Comparison of ENCODE assay signal across 9 cellular contexts in the genomic region with DNA sequence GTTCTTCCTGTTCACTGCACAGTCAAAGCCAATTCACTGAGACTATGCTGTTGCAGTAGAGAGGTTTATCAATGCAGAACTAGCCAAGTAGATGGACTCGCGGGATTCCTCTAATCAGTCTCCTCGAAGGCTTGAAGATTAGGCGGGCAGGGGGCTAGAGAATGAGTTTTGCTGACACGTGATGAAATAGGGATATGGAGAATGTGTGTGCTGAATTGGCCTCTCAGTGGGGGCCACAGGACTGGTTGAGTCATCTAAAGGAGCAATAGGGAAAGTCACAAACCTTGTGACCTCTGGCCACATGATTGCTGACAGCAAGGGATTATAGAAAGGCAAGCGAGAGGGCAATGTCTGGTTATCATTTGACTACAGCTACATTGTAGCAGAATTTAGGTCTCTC. TPM values are rescaled to one million over a fixed set of nuclear protein-coding genes. Genes with fewer than 3 reads are reported as not detected.
"Had no signal": no experiment of that assay in that cellular context is flagged by ENCODE, and none has a peak within 500 bp of the region (broad histone marks: within the 10 kb centered on the region; RNA-seq: fewer than 3 reads in every experiment).

No MANE protein-coding gene starts in this region.

- H3K27ac ChIP-seq: KMS-11 had no signal

- H3K9ac ChIP-seq: KMS-11 had no signal

- DNase-seq: H9, HCEC 1CT, KBM-7 had no signal

- FAIRE-seq: H1, H54, HTR-8/SVneo had no signal

- ATAC-seq: GM23338 had no signal

- H2AFZ ChIP-seq: GM23338 had no signal

- H3K4me3 ChIP-seq: GM23338 had no signal

- H3K4me2 ChIP-seq: GM23338, KMS-11 had no signal

RNA-seq across cellular contexts. Expression of a gene that starts 38.0 kb away (rescaled TPM):
- total RNA-seq: HT-29 had no signal
